6 cellular contexts compared by ENCODE assay signal in the genomic region with DNA sequence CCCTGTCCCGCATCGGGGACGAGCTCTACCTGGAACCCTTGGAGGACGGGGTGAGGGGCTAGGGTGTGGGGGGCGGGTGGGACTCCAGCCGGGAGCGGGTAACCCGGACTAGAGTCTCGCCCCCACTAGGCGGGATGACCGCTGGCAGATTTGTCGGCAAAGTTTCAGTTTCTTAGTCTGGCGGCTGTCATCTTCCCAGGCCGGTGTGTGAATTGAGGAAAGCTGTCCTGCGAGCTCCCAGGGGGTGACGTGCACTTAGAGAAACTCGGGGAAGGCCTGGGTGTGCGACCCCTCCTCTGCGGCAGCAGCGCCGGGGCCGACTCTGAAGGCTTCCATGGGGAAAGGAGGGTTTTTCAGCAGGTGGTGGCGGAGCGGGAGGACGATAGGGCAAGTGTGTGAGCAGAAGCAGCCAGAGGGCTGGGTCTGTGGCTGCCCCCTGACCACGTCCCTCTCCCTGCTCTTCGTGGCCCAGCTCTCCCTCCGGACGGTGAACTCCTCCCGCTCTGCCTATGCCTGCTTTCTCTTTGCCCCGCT. TPM values are rescaled to one million over a fixed set of nuclear protein-coding genes. Genes with fewer than 3 reads are reported as not detected.
DNase-seq lines count a peak whose midpoint lies in the region; ATAC-seq and TF ChIP-seq lines count a peak whose summit lies in the region.

No MANE protein-coding gene starts in this region.

- TF ChIP-seq RAD21 in liver (IDR thresholded peaks at IDR 0.05): no peak

- no peaks in the 10 kb centered on the region for H3K27me3 ChIP-seq in liver (ENCODE audit: control insufficient read depth in 4 of 4, insufficient read depth in 4 of 4, low read length in 3 of 4)

- H3K9ac ChIP-seq in SK-N-MC (ENCODE audit: insufficient read length) (peak overlapping the region; percentile 99), liver (ENCODE audit: low read depth in 1 of 2, low read length in 2 of 2) (peak overlapping the region; percentile 36 to 53)

- DNase-seq in SK-N-MC (ENCODE audit: low read depth, low spot score): no peak
- DNase-seq in SKM-1 treated with dmso at 0.1 percent for 144 hours (lab: John Stamatoyannopoulos, UW; ENCODE audit: unreplicated experiment): no peak
- DNase-seq in stimulated activated CD4-positive, alpha-beta T cell treated with anti-CD3 and anti-CD28 coated beads, Interleukin-1b, Interleukin-23, amount 100 ng/mL, for 48 hours: no peak
- DNase-seq in cerebellar cortex (ENCODE audit: low spot score): no peak

- H3K27ac ChIP-seq in SK-N-MC (no peak overlapping the region), liver (ENCODE audit: low read depth in 1 of 2, low read length in 2 of 2) (peak overlapping the region; percentile 52 to 63)

- H3K9me3 ChIP-seq in SK-N-MC (ENCODE audit: low read depth, low read length): no peaks in the 10 kb centered on the region
- H3K9me3 ChIP-seq in liver (ENCODE audit: control insufficient read depth in 4 of 4, low read length in 3 of 4): no peaks in the 10 kb centered on the region

- H3K4me1 ChIP-seq in liver (ENCODE audit: control insufficient read depth in 4 of 4, insufficient read depth in 4 of 4, low read length in 3 of 4): peaks cover 0 to 23% (median 16%) of the 10 kb centered on the region in 4 donors

- peak; percentile 25 for ATAC-seq in GM18511 (IDR thresholded peaks at IDR 0.05; ENCODE audit: unreplicated experiment)

- peak overlapping the region; percentile 99 for H3K4me3 ChIP-seq in SK-N-MC
- H3K4me3 ChIP-seq in liver (ENCODE audit: low read depth in 1 of 3, low read length in 3 of 3): peak overlapping the region; percentile 81 to 94 (median 85)

- H3K36me3 ChIP-seq in SK-N-MC (ENCODE audit: insufficient read depth, low read length) (peaks cover 27% of the 10 kb centered on the region; the same call in 1 of the 2 replicates), liver (ENCODE audit: control insufficient read depth in 4 of 4, insufficient read depth in 3 of 4, low read depth in 1 of 4, low read length in 3 of 4) (peaks cover under 1 to 13% (median 8%) of the 10 kb centered on the region in 4 donors)

- no peak for TF ChIP-seq CTCF in liver (IDR thresholded peaks at IDR 0.05; ENCODE audit: low read depth, low read length, missing input control)

- WGBS in liver: 5% methylated on average over 31 of the region's 31 CpGs

TF ChIP-seq in liver, 16 proteins besides CTCF, POLR2A, EP300 and RAD21:
- TF ChIP-seq HNF4A (conservative IDR thresholded peaks at IDR 0.05): no peak
- no peak for TF ChIP-seq HNF4G (IDR thresholded peaks at IDR 0.05)
- no peak for TF ChIP-seq GABPA (IDR thresholded peaks at IDR 0.05 in 1 of 2, conservative IDR thresholded peaks at IDR 0.05 in 1 of 2)
- TF ChIP-seq, protein P1, sequence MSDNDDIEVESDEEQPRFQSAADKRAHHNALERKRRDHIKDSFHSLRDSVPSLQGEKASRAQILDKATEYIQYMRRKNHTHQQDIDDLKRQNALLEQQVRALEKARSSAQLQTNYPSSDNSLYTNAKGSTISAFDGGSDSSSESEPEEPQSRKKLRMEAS (IDR thresholded peaks at IDR 0.05): no peak
- no peak for TF ChIP-seq ZBTB33 (IDR thresholded peaks at IDR 0.05)
- TF ChIP-seq FOXA2 (IDR thresholded peaks at IDR 0.05): no peak
- no peak for TF ChIP-seq SP1 (IDR thresholded peaks at IDR 0.05)

RNA-seq across cellular contexts. Expression of gene RAD9A, which starts 0.5 kb away (rescaled TPM):
- total RNA-seq in liver: 1 to 10 TPM; 5.9 to 8.6 TPM
- polyA plus RNA-seq in liver: 1 to 10 TPM; 4.5 to 5.4 TPM

RNA-seq across cellular contexts. Expression of gene PPP1CA, which starts 9.4 kb away (rescaled TPM):
- total RNA-seq in liver: 10 to 100 TPM; 62.4 to 92.9 TPM
- polyA plus RNA-seq in liver: 10 to 100 TPM; 74.2 to 77.6 TPM

RNA-seq across cellular contexts. Expression of gene TBC1D10C, which starts 11.6 kb away (rescaled TPM):
- 1 to 10 TPM; 2.3 to 4.4 TPM for total RNA-seq in liver
- 1 to 10 TPM; 1.1 to 1.6 TPM for polyA plus RNA-seq in liver

RNA-seq across cellular contexts. Expression of gene CLCF1, which starts 18.9 kb away (rescaled TPM):
- total RNA-seq in liver: under 1 TPM; 0.17 to 0.23 TPM
- 1 to 10 TPM in 1 of 2 donors, under 1 TPM in 1; 0.14 to 1.8 TPM for polyA plus RNA-seq in liver

RNA-seq across cellular contexts. Expression of gene CARNS1, which starts 23.2 kb away (rescaled TPM):
- total RNA-seq in liver: under 1 TPM; 0.05 to 0.08 TPM
- polyA plus RNA-seq in liver: under 1 TPM; 0.12 to 0.19 TPM
